ENCODE assay signal across 11 cellular contexts in the genomic region with DNA sequence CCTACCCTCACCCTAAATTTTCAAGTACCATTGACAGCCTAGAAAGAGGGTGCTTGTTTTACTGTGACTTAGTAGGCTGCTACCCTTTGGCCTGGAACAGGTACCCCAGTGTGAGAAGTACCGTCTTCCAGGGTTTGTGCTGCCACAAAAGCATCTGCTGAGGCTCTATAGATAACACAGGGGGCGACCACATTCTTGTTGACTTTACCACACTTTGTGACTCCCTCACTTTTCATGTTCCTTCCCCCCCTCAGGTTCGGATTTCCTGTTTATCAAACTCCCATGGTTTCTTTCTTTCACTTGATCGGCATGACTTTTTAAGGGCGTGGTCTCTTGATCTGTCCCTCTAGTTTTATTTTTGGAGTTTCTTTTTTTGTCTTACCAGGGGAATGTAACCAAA. TPM values are rescaled to one million over a fixed set of nuclear protein-coding genes. Genes with fewer than 3 reads are reported as not detected.
DNase-seq lines count a peak whose midpoint lies in the region; ATAC-seq, FAIRE-seq and TF ChIP-seq lines count a peak whose summit lies in the region.
"Had no signal": no experiment of that assay in that cellular context is flagged by ENCODE, and none has a peak within 500 bp of the region (broad histone marks: within the 10 kb centered on the region; RNA-seq: fewer than 3 reads in every experiment).

No MANE protein-coding gene starts in this region.

- no peak for TF ChIP-seq POLR2A in GM12891 (IDR thresholded peaks at IDR 0.05; ENCODE audit: low read depth, low read length)

- FAIRE-seq in D721Med (lab: Jason Lieb, UNC) = no peak
- FAIRE-seq in GM12891 (lab: Jason Lieb, UNC) = no peak
- FAIRE-seq: GM18507 had no signal

- ATAC-seq in stimulated activated naive B cell treated with anti-CD40 and anti-IgM and Interleukin-4, amounts not matched to agents 10 μg/mL and 1 μg/mL and 100 μg/mL, for 72 hours (replicated peaks) = no peak

- H3K36me3 ChIP-seq in endodermal cell (ENCODE audit: control insufficient read depth, insufficient read depth, low read length) = peaks cover 21% of the 10 kb centered on the region
- H3K36me3 ChIP-seq: uterus had no signal

- H3K27me3 ChIP-seq in endodermal cell (ENCODE audit: control insufficient read depth, insufficient read depth, low read length, poor library complexity, severe bottlenecking) = no peaks in the 10 kb centered on the region
- H3K27me3 ChIP-seq: esophagus muscularis mucosa, uterus had no signal

- no peaks in the 10 kb centered on the region for H3K9me3 ChIP-seq in endodermal cell (ENCODE audit: control insufficient read depth, low read length)
- H3K9me3 ChIP-seq: esophagus muscularis mucosa, uterus had no signal

- H3K27ac ChIP-seq in endodermal cell (ENCODE audit: low read depth, low read length) = no peak overlapping the region
- H3K27ac ChIP-seq: esophagus muscularis mucosa, uterus had no signal

- peak; percentile 59 for DNase-seq in activated naive CD4-positive, alpha-beta T cell treated with anti-CD3 and anti-CD28 coated beads, Interleukin-2, amount 10 ng/mL, durations not matched to agents 7 days and 5 days
- no peak for DNase-seq in activated naive CD4-positive, alpha-beta T cell treated with anti-CD3 and anti-CD28 coated beads, Interleukin-2, amount 50 U/mL, for 16 hours
- no peak for DNase-seq in T-helper 2 cell treated with Interferon-gamma antibody and Interleukin-4, amounts not matched to agents 5 μg/mL and 100 μg/mL, for 36 hours (ENCODE audit: low spot score)
- DNase-seq in endodermal cell (peak; percentile 74), globus pallidus (ENCODE audit: low spot score) (no peak), D721Med (ENCODE audit: insufficient read length, low spot score) (no peak), GM12891 (ENCODE audit: insufficient read length, low spot score) (no peak)
- DNase-seq in stimulated activated naive B cell treated with anti-CD40 and anti-IgM and Interleukin-4, amounts not matched to agents 10 μg/mL and 1 μg/mL and 100 μg/mL, for 72 hours = no peak
- DNase-seq: uterus had no signal

- H3K27me3 Mint-ChIP-seq in activated naive CD4-positive, alpha-beta T cell treated with anti-CD3 and anti-CD28 coated beads, Interleukin-2, amount 10 ng/mL, durations not matched to agents 7 days and 5 days = no peaks in the 10 kb centered on the region
- H3K27me3 Mint-ChIP-seq in T-helper 2 cell treated with Interferon-gamma antibody and Interleukin-4, amounts not matched to agents 5 μg/mL and 100 μg/mL, for 36 hours (ENCODE audit: low read depth) = no peaks in the 10 kb centered on the region
- no peaks in the 10 kb centered on the region for H3K27me3 Mint-ChIP-seq in endodermal cell (ENCODE audit: insufficient read depth)
- H3K27me3 Mint-ChIP-seq in stimulated activated naive B cell treated with anti-CD40 and anti-IgM and Interleukin-4, amounts not matched to agents 10 μg/mL and 1 μg/mL and 100 μg/mL, for 72 hours = no peaks in the 10 kb centered on the region

- no peaks in the 10 kb centered on the region for H3K9me3 Mint-ChIP-seq in activated naive CD4-positive, alpha-beta T cell treated with anti-CD3 and anti-CD28 coated beads, Interleukin-2, amount 10 ng/mL, durations not matched to agents 7 days and 5 days
- no peaks in the 10 kb centered on the region for H3K9me3 Mint-ChIP-seq in T-helper 2 cell treated with Interferon-gamma antibody and Interleukin-4, amounts not matched to agents 5 μg/mL and 100 μg/mL, for 36 hours
- H3K9me3 Mint-ChIP-seq in endodermal cell = no peaks in the 10 kb centered on the region
- H3K9me3 Mint-ChIP-seq in stimulated activated naive B cell treated with anti-CD40 and anti-IgM and Interleukin-4, amounts not matched to agents 10 μg/mL and 1 μg/mL and 100 μg/mL, for 72 hours = no peaks in the 10 kb centered on the region

- WGBS in endodermal cell (ENCODE audit: insufficient coverage in 1 of 2, insufficient read length in 1 of 2), 2 experiments = 56 to 62% methylated on average over 3 to 5 of the region's 5 CpGs

- peak overlapping the region; percentile 60 for H3K4me3 Mint-ChIP-seq in activated naive CD4-positive, alpha-beta T cell treated with anti-CD3 and anti-CD28 coated beads, Interleukin-2, amount 10 ng/mL, durations not matched to agents 7 days and 5 days
- peak overlapping the region; percentile 73 for H3K4me3 Mint-ChIP-seq in T-helper 2 cell treated with Interferon-gamma antibody and Interleukin-4, amounts not matched to agents 5 μg/mL and 100 μg/mL, for 36 hours
- H3K4me3 Mint-ChIP-seq in endodermal cell = no peak overlapping the region
- peak overlapping the region in 1 of 2 donors; percentile 35 for H3K4me3 Mint-ChIP-seq in stimulated activated naive B cell treated with anti-CD40 and anti-IgM and Interleukin-4, amounts not matched to agents 10 μg/mL and 1 μg/mL and 100 μg/mL, for 72 hours

- CTCF ChIA-PET in activated naive CD4-positive, alpha-beta T cell treated with anti-CD3 and anti-CD28 coated beads, Interleukin-2, amount 10 ng/mL, durations not matched to agents 7 days and 5 days (lab: Charles Lee) = interaction anchor here (1.0 to 5.0 kb wide), 10 partner anchors 12 to 480 kb away, joined by 3 to 68 read pairs (median 10); a partner anchor contains a TSS

- no peak for TF ChIP-seq CTCF in endodermal cell (conservative IDR thresholded peaks at IDR 0.05)
- no peak for TF ChIP-seq CTCF in D721Med (IDR thresholded peaks at IDR 0.05; ENCODE audit: insufficient read depth, missing control alignments)

- peak overlapping the region; percentile 93 for H3K27ac Mint-ChIP-seq in activated naive CD4-positive, alpha-beta T cell treated with anti-CD3 and anti-CD28 coated beads, Interleukin-2, amount 10 ng/mL, durations not matched to agents 7 days and 5 days
- H3K27ac Mint-ChIP-seq in T-helper 2 cell treated with Interferon-gamma antibody and Interleukin-4, amounts not matched to agents 5 μg/mL and 100 μg/mL, for 36 hours = peak overlapping the region; percentile 87
- H3K27ac Mint-ChIP-seq in endodermal cell = peak overlapping the region; percentile 19
- H3K27ac Mint-ChIP-seq in stimulated activated naive B cell treated with anti-CD40 and anti-IgM and Interleukin-4, amounts not matched to agents 10 μg/mL and 1 μg/mL and 100 μg/mL, for 72 hours = peak overlapping the region; percentile 56

- H3K36me3 Mint-ChIP-seq in activated naive CD4-positive, alpha-beta T cell treated with anti-CD3 and anti-CD28 coated beads, Interleukin-2, amount 10 ng/mL, durations not matched to agents 7 days and 5 days = peaks cover 30% of the 10 kb centered on the region
- H3K36me3 Mint-ChIP-seq in T-helper 2 cell treated with Interferon-gamma antibody and Interleukin-4, amounts not matched to agents 5 μg/mL and 100 μg/mL, for 36 hours (ENCODE audit: low read depth) = peaks cover 24% of the 10 kb centered on the region
- peaks cover 29% of the 10 kb centered on the region for H3K36me3 Mint-ChIP-seq in endodermal cell (ENCODE audit: low read depth)
- peaks cover 17 to 44% of the 10 kb centered on the region in 2 donors for H3K36me3 Mint-ChIP-seq in stimulated activated naive B cell treated with anti-CD40 and anti-IgM and Interleukin-4, amounts not matched to agents 10 μg/mL and 1 μg/mL and 100 μg/mL, for 72 hours

- peaks cover 39% of the 10 kb centered on the region for H3K4me1 Mint-ChIP-seq in activated naive CD4-positive, alpha-beta T cell treated with anti-CD3 and anti-CD28 coated beads, Interleukin-2, amount 10 ng/mL, durations not matched to agents 7 days and 5 days
- peaks cover 29% of the 10 kb centered on the region for H3K4me1 Mint-ChIP-seq in T-helper 2 cell treated with Interferon-gamma antibody and Interleukin-4, amounts not matched to agents 5 μg/mL and 100 μg/mL, for 36 hours (ENCODE audit: low read depth)
- peaks cover 13% of the 10 kb centered on the region for H3K4me1 Mint-ChIP-seq in endodermal cell
- peaks cover 10% of the 10 kb centered on the region in 2 donors for H3K4me1 Mint-ChIP-seq in stimulated activated naive B cell treated with anti-CD40 and anti-IgM and Interleukin-4, amounts not matched to agents 10 μg/mL and 1 μg/mL and 100 μg/mL, for 72 hours

- H3K4me3 ChIP-seq in endodermal cell (ENCODE audit: low read length) = no peak overlapping the region
- H3K4me3 ChIP-seq: esophagus muscularis mucosa, uterus had no signal

- no peak overlapping the region for H3K9ac ChIP-seq in endodermal cell (ENCODE audit: extremely low read depth, low read length, poor library complexity, severe bottlenecking)

- no peaks in the 10 kb centered on the region for H3K4me1 ChIP-seq in endodermal cell (ENCODE audit: control insufficient read depth, insufficient read depth, low read length)
- H3K4me1 ChIP-seq: uterus had no signal

TF ChIP-seq in GM12891, 5 proteins besides CTCF, POLR2A, EP300 and RAD21:
- TF ChIP-seq POLR2AphosphoS5 (IDR thresholded peaks at IDR 0.05; ENCODE audit: low read depth, low read length) (no peak), SPI1 (IDR thresholded peaks at IDR 0.05; ENCODE audit: low read depth, low read length) (no peak)

RNA-seq across cellular contexts. Expression of a gene that starts 23.5 kb away (rescaled TPM):
- 10 to 100 TPM; 11.9 to 13.8 TPM for total RNA-seq in endodermal cell
- 14.8 TPM for polyA plus RNA-seq in endodermal cell (2013, experiment 1 of 2)
- 13.3 TPM for polyA plus RNA-seq in endodermal cell (2013, experiment 2 of 2)
- 7.6 TPM for polyA plus RNA-seq in GM12891 (2012; ENCODE audit: low read depth, missing spikeins)

Comparison
In these comparisons a context has a peak if more than half of its experiments do, and no peak if none do; other contexts are left out.
1. DNase-seq: peak in activated naive CD4-positive, alpha-beta T cell treated with anti-CD3 and anti-CD28 coated beads, Interleukin-2, amount 10 ng/mL, durations not matched to agents 7 days and 5 days (single experiment) and endodermal cell (single experiment); none in activated naive CD4-positive, alpha-beta T cell treated with anti-CD3 and anti-CD28 coated beads, Interleukin-2, amount 50 U/mL, for 16 hours (single experiment), T-helper 2 cell treated with Interferon-gamma antibody and Interleukin-4, amounts not matched to agents 5 μg/mL and 100 μg/mL, for 36 hours (single experiment), stimulated activated naive B cell treated with anti-CD40 and anti-IgM and Interleukin-4, amounts not matched to agents 10 μg/mL and 1 μg/mL and 100 μg/mL, for 72 hours (single experiment), globus pallidus (single experiment), D721Med (single experiment) and GM12891 (single experiment).
2. H3K27ac Mint-ChIP-seq: peak in every context shown above with its lines; median percentile 93 in activated naive CD4-positive, alpha-beta T cell treated with anti-CD3 and anti-CD28 coated beads, Interleukin-2, amount 10 ng/mL, durations not matched to agents 7 days and 5 days; 87 in T-helper 2 cell treated with Interferon-gamma antibody and Interleukin-4, amounts not matched to agents 5 μg/mL and 100 μg/mL, for 36 hours; 56 in stimulated activated naive B cell treated with anti-CD40 and anti-IgM and Interleukin-4, amounts not matched to agents 10 μg/mL and 1 μg/mL and 100 μg/mL, for 72 hours; 19 in endodermal cell.